ENCODE assay signal across 25 cellular contexts in the genomic region with DNA sequence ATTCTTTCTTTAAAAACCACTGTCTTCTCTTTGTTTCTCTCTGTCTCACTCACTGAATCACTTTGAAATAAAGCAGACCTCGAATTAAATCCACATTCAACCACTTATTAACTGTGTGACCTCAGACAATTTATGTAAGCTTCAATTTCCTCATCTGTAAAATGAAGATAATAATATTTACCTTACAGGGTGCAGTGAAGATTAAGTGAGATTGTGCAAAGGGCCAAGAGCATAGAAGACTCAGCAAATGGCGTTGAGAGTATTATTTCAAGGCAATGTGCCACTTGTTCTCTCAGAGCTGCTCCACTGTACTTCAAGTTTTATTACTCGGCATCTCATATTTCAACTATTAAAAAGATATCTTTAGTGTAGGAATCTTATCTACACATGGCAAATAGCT.
"Had no signal": no experiment of that assay in that cellular context is flagged by ENCODE, and none has a peak within 500 bp of the region (broad histone marks: within the 10 kb centered on the region; RNA-seq: fewer than 3 reads in every experiment).

No MANE protein-coding gene starts in this region.

- DNase-seq: activated B cell treated with CpG ODN at 0.5 μM for 24 hours; activated CD4-positive, alpha-beta T cell treated with anti-CD3 and anti-CD28 coated beads for 1 hour; activated CD4-positive, alpha-beta T cell treated with anti-CD3 and anti-CD28 coated beads, Interleukin-2, amount 10 ng/mL, durations not matched to agents 24 days and 14 days; activated CD4-positive, alpha-beta T cell treated with anti-CD3 and anti-CD28 coated beads, Interleukin-2, amount 50 U/mL, for 48 hours; activated CD8-positive, alpha-beta memory T cell treated with anti-CD3 and anti-CD28 coated beads, Interleukin-2, amount 10 ng/mL, durations not matched to agents 7 days and 5 days; activated effector memory CD4-positive, alpha-beta T cell treated with anti-CD3 and anti-CD28 coated beads, Interleukin-2, amount 50 U/mL, for 16 hours; activated naive CD4-positive, alpha-beta T cell treated with Interleukin-2 at 50 U/mL for 16 hours; activated T-cell treated with anti-CD3 and anti-CD28 coated beads, Interleukin-2, amount 50 U/mL, for 24 hours; amygdala; cortex of kidney; KBM-7; MV-4-11; NCI-H1092 treated with DMSO at 0.1 percent for 48 hours; NCI-H1417 treated with DMSO at 0.1 percent for 48 hours; NCI-H187; NCI-H2081; NCI-H2171 treated with DMSO at 0.1 percent for 48 hours; NCI-H524 treated with DMSO at 0.1 percent for 48 hours; NK-92 treated with Interleukin-12 subunit alpha and Interleukin-12 subunit beta, amount 100 ng/mL, for 24 hours; Peyer's patch; Right ventricle myocardium superior; SJCRH30; T-helper 17 cell; T-helper 9 cell had no signal

- H3K4me3 ChIP-seq: Peyer's patch, SJCRH30 had no signal

- ATAC-seq: activated CD8-positive, alpha-beta memory T cell treated with anti-CD3 and anti-CD28 coated beads, Interleukin-2, amount 10 ng/mL, durations not matched to agents 7 days and 5 days; activated naive CD4-positive, alpha-beta T cell treated with anti-CD3 and anti-CD28 coated beads, Interleukin-2, amount 50 U/mL, for 72 hours; T-helper 17 cell had no signal
